ENCODE assay signal across 28 cellular contexts in genomic region chr22:39680486-39680885, GRCh38.
"Had no signal": no experiment of that assay in that cellular context is flagged by ENCODE, and none has a peak within 500 bp of the region (broad histone marks: within the 10 kb centered on the region; RNA-seq: fewer than 3 reads in every experiment).

No MANE protein-coding gene starts in this region.

- H3K4me1 ChIP-seq: colonic mucosa, esophagus squamous epithelium, foreskin keratinocyte, gastrocnemius medialis, heart right ventricle had no signal

- FAIRE-seq: colon, endometrium, endothelial cell of umbilical vein, frontal cortex had no signal

- H3K36me3 ChIP-seq: colonic mucosa, esophagus muscularis mucosa, esophagus squamous epithelium, gastrocnemius medialis, gastroesophageal sphincter, heart left ventricle, heart right ventricle had no signal

- H3K9me3 ChIP-seq: colonic mucosa, esophagus muscularis mucosa, esophagus squamous epithelium, gastrocnemius medialis, gastroesophageal sphincter, heart left ventricle, heart right ventricle had no signal

- H3K27ac ChIP-seq: colonic mucosa, coronary artery, dorsolateral prefrontal cortex, epithelial cell of prostate, esophagus muscularis mucosa, esophagus squamous epithelium, foreskin keratinocyte, gastrocnemius medialis, gastroesophageal sphincter, heart left ventricle, heart right ventricle had no signal

- DNase-seq: colonic mucosa; cortex of kidney; dermis blood vessel endothelial cell; dorsolateral prefrontal cortex; effector CD4-positive, alpha-beta T cell; effector CD8-positive, alpha-beta T cell; effector memory CD4-positive, alpha-beta T cell; effector memory CD8-positive, alpha-beta T cell; endodermal cell; erythroblast; esophagus squamous epithelium; foreskin fibroblast; foreskin keratinocyte; foreskin melanocyte; gastrocnemius medialis; glutamatergic neuron; head of caudate nucleus; heart left ventricle; heart right ventricle had no signal

- ATAC-seq: effector memory CD8-positive, alpha-beta T cell; esophagus mucosa; foreskin keratinocyte; gastrocnemius medialis; gastroesophageal sphincter; heart left ventricle; heart right ventricle had no signal

- H3K4me3 ChIP-seq: colonic mucosa, coronary artery, dorsolateral prefrontal cortex, esophagus muscularis mucosa, esophagus squamous epithelium, gastrocnemius medialis, gastroesophageal sphincter, heart left ventricle, heart right ventricle had no signal
